In the genomic region with DNA sequence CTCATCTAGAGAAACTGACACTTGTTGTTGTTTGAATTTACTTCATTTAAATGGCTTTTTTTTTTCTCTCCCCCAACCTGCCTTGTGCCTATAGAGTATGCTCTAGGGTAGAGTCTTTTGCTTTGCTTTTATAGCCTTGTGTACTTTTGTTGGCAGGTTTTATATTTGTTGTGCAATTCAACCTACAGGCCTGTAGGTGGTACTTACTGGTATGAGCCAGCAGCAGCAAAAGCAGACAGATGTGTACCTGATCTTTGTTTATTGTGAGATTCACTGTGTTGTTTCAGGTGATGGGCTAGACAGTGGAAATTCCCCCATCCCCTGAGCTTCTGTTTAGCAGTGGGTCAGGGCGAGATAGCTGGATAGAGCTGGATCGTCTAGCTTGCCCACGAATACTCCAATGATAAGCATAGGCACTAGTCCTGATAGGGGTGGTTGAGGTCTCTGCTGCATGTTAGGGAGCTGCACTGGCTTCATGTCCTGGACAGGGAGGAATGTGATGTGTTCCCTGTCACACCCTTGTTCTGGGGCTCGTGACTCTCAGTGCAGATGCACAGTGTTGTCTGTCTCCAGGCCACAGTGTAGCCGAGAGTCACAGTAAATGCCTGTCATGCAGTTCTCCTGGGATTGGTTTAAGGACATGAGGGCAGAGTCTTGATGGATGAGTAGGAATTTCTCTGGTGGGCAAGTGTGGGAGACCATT, we compare ENCODE assay signal across 11 cellular contexts. TPM values are rescaled to one million over a fixed set of nuclear protein-coding genes. Genes with fewer than 3 reads are reported as not detected.
DNase-seq lines count a peak whose midpoint lies in the region; ATAC-seq and TF ChIP-seq lines count a peak whose summit lies in the region.
"Had no signal": no experiment of that assay in that cellular context is flagged by ENCODE, and none has a peak within 500 bp of the region (broad histone marks: within the 10 kb centered on the region; RNA-seq: fewer than 3 reads in every experiment).

No MANE protein-coding gene starts in this region.

- H2AFZ ChIP-seq in mesenchymal stem cell (ENCODE audit: low read depth, low read length) = no peak overlapping the region

- peak in 3 of 5 experiments; percentile 13 to 22 (median 17) for TF ChIP-seq CTCF in transverse colon (IDR thresholded peaks at IDR 0.05)

- no peak overlapping the region for H2BK15ac ChIP-seq in mesenchymal stem cell (ENCODE audit: low read depth, poor library complexity, severe bottlenecking)

- no peak overlapping the region for H3K4me3 ChIP-seq in transverse colon
- H3K4me3 ChIP-seq in mesenchymal stem cell (ENCODE audit: insufficient read depth in 1 of 2, low read depth in 1 of 2, low read length in 2 of 2) = no peak overlapping the region

- H2BK12ac ChIP-seq in mesenchymal stem cell (ENCODE audit: low read length in 2 of 2) = no peak overlapping the region

- WGBS in transverse colon (ENCODE audit: low coverage in 1 of 2), 2 donors = 96% methylated on average over 5 of the region's 5 CpGs; no CpG with 5 or more reads in 1 of the 2 donors
- 90% methylated on average over 5 of the region's 5 CpGs for WGBS in mesenchymal stem cell

- no peak overlapping the region for H3K23ac ChIP-seq in mesenchymal stem cell (ENCODE audit: low read length in 2 of 2)

- peaks cover 19% of the 10 kb centered on the region for H3K79me1 ChIP-seq in mesenchymal stem cell (replicated peaks; ENCODE audit: low read length, poor library complexity, severe bottlenecking)

- H3K18ac ChIP-seq in mesenchymal stem cell (ENCODE audit: low read depth in 1 of 2, low read length in 2 of 2) = no peak overlapping the region

- no peaks in the 10 kb centered on the region for H3K27me3 Mint-ChIP-seq in activated T-cell treated with anti-CD3 and anti-CD28 coated beads, Interleukin-2, amount 50 U/mL, for 72 hours (ENCODE audit: low read depth)
- H3K27me3 Mint-ChIP-seq: stimulated activated naive CD8-positive, alpha-beta T cell treated with anti-CD3 and anti-CD28 coated beads, Interleukin-15, Interleukin-2, amounts not matched to agents 100 ng/mL and 50 ng/mL, for 24 hours had no signal

- H3K4me3 Mint-ChIP-seq in activated T-cell treated with anti-CD3 and anti-CD28 coated beads, Interleukin-2, amount 50 U/mL, for 72 hours = no peak overlapping the region
- H3K4me3 Mint-ChIP-seq: stimulated activated naive CD8-positive, alpha-beta T cell treated with anti-CD3 and anti-CD28 coated beads, Interleukin-15, Interleukin-2, amounts not matched to agents 100 ng/mL and 50 ng/mL, for 24 hours had no signal

- no peak overlapping the region for H3K27ac ChIP-seq in transverse colon
- no peak overlapping the region for H3K27ac ChIP-seq in mesenchymal stem cell (ENCODE audit: low read length, poor library complexity, severe bottlenecking)

- no peak overlapping the region for H3K4me2 ChIP-seq in mesenchymal stem cell (ENCODE audit: low read length, poor library complexity, severe bottlenecking)

- no peak overlapping the region for H4K91ac ChIP-seq in mesenchymal stem cell (ENCODE audit: low read length)

- peak; percentile 39 to 41 for ATAC-seq in activated T-cell treated with anti-CD3 and anti-CD28 coated beads, Interleukin-2, amount 50 U/mL, for 72 hours (replicated peaks in 1 of 2)

- H3K9me3 Mint-ChIP-seq in activated T-cell treated with anti-CD3 and anti-CD28 coated beads, Interleukin-2, amount 50 U/mL, for 72 hours = peaks cover 0 to 5% of the 10 kb centered on the region in 2 donors

- DNase-seq in activated T-cell treated with anti-CD3 and anti-CD28 coated beads, Interleukin-2, amount 50 U/mL, for 72 hours = no peak
- DNase-seq in activated T-cell treated with anti-CD3 and anti-CD28 coated beads, Interleukin-2, amount 50 U/mL, for 1 hour = no peak
- DNase-seq in NCI-H226 (peak; percentile 18), germinal center (ENCODE audit: low spot score) (peak; percentile 8), transverse colon (no peak), inferior parietal cortex (ENCODE audit: extremely low spot score) (no peak), mesenchymal stem cell (no peak), NCI-H2171 treated with DMSO at 0.1 percent for 48 hours (lab: John Stamatoyannopoulos, UW) (no peak)
- DNase-seq: activated CD8-positive, alpha-beta memory T cell treated with anti-CD3 and anti-CD28 coated beads for 24 hours; NCI-H187 treated with DMSO at 0.1 percent for 48 hours had no signal

- H3K4ac ChIP-seq in mesenchymal stem cell (ENCODE audit: low read depth in 1 of 2, low read length in 2 of 2) = no peak overlapping the region

- no peak for TF ChIP-seq POLR2A in transverse colon (IDR thresholded peaks at IDR 0.05)

- H3K14ac ChIP-seq in mesenchymal stem cell (ENCODE audit: low read length in 2 of 2) = no peak overlapping the region

- no peak overlapping the region for H3K9ac ChIP-seq in mesenchymal stem cell (ENCODE audit: low read length)

- peaks cover 5 to 13% of the 10 kb centered on the region in 2 donors for H3K36me3 Mint-ChIP-seq in activated T-cell treated with anti-CD3 and anti-CD28 coated beads, Interleukin-2, amount 50 U/mL, for 72 hours (ENCODE audit: insufficient read depth in 2 of 2)

- no peak overlapping the region for H2BK5ac ChIP-seq in mesenchymal stem cell (ENCODE audit: low read depth, low read length, poor library complexity, severe bottlenecking)

- peaks cover 42% of the 10 kb centered on the region for H3K4me1 Mint-ChIP-seq in activated T-cell treated with anti-CD3 and anti-CD28 coated beads, Interleukin-2, amount 50 U/mL, for 72 hours (ENCODE audit: low read depth)

- intact Hi-C loops in transverse colon (cut with DNase I; ENCODE audit: low total_unique reads) = no loop called here

- no peak overlapping the region for H4K8ac ChIP-seq in mesenchymal stem cell (ENCODE audit: low read length)

- TF ChIP-seq EP300 in transverse colon (IDR thresholded peaks at IDR 0.05; ENCODE audit: low read depth) = no peak

- no peak overlapping the region for H3K27ac Mint-ChIP-seq in activated T-cell treated with anti-CD3 and anti-CD28 coated beads, Interleukin-2, amount 50 U/mL, for 72 hours
- H3K27ac Mint-ChIP-seq: stimulated activated naive CD8-positive, alpha-beta T cell treated with anti-CD3 and anti-CD28 coated beads, Interleukin-15, Interleukin-2, amounts not matched to agents 100 ng/mL and 50 ng/mL, for 24 hours had no signal

- H3K36me3 ChIP-seq in transverse colon = no peaks in the 10 kb centered on the region
- no peaks in the 10 kb centered on the region for H3K36me3 ChIP-seq in mesenchymal stem cell (ENCODE audit: control insufficient read depth in 1 of 2, insufficient read depth in 2 of 2, low read depth in 1 of 2, low read length in 2 of 2)

- H3K27me3 ChIP-seq in transverse colon = no peaks in the 10 kb centered on the region
- no peaks in the 10 kb centered on the region for H3K27me3 ChIP-seq in mesenchymal stem cell (ENCODE audit: control insufficient read depth in 1 of 2, insufficient read depth in 1 of 2, low read length in 2 of 2)

- H3K9me3 ChIP-seq in transverse colon = no peaks in the 10 kb centered on the region
- no peaks in the 10 kb centered on the region for H3K9me3 ChIP-seq in mesenchymal stem cell (ENCODE audit: control insufficient read depth, low read length)

- no peak overlapping the region for H2AK5ac ChIP-seq in mesenchymal stem cell (ENCODE audit: low read length, severe bottlenecking)

- H2BK120ac ChIP-seq in mesenchymal stem cell (ENCODE audit: low read depth, low read length) = no peak overlapping the region

- in situ Hi-C loops in transverse colon (cut with MboI; ENCODE audit: low pct_ligation_motif_present in 1 of 4, low pct_unique_long_range_greater_than_20kb in 1 of 4, low sequenced_read_pairs in 3 of 4) = no loop called here

- H3K4me1 ChIP-seq in transverse colon (peaks cover 0 to 12% (median 5%) of the 10 kb centered on the region in 4 donors), mesenchymal stem cell (ENCODE audit: control insufficient read depth, insufficient read depth, low read depth, low read length) (peaks cover 3% of the 10 kb centered on the region)

RNA-seq across cellular contexts. Expression of a gene that starts 21.3 kb away (rescaled TPM):
- 10 to 100 TPM; 22.3 to 24.9 TPM for total RNA-seq in activated T-cell treated with anti-CD3 and anti-CD28 coated beads, Interleukin-2, amount 50 U/mL, for 72 hours
- total RNA-seq in transverse colon = 10 to 100 TPM; 22.8 to 49.7 (median 35.5) TPM
- polyA plus RNA-seq in mesenchymal stem cell (2013, experiment 1 of 2) = 45.0 TPM
- 46.6 TPM for polyA plus RNA-seq in mesenchymal stem cell (2013, experiment 2 of 2)

RNA-seq across cellular contexts. Expression of a gene that starts 53.7 kb away (rescaled TPM):
- under 1 TPM; 0.19 to 0.31 TPM for total RNA-seq in activated T-cell treated with anti-CD3 and anti-CD28 coated beads, Interleukin-2, amount 50 U/mL, for 72 hours
- 10 to 100 TPM in 1 of 4 donors, 1 to 10 TPM in 3; 6.4 to 15.3 (median 8.1) TPM for total RNA-seq in transverse colon
- 57.1 TPM for polyA plus RNA-seq in mesenchymal stem cell (2013, experiment 1 of 2)
- polyA plus RNA-seq in mesenchymal stem cell (2013, experiment 2 of 2) = 56.1 TPM

Comparison
In these comparisons a context has a peak if more than half of its experiments do, and no peak if none do; other contexts are left out.
1. DNase-seq: peak in NCI-H226 (single experiment) and germinal center (single experiment); none in activated T-cell treated with anti-CD3 and anti-CD28 coated beads, Interleukin-2, amount 50 U/mL, for 72 hours (0 of 2), activated T-cell treated with anti-CD3 and anti-CD28 coated beads, Interleukin-2, amount 50 U/mL, for 1 hour (single experiment), transverse colon (single experiment), inferior parietal cortex (single experiment), mesenchymal stem cell (single experiment) and NCI-H2171 treated with DMSO at 0.1 percent for 48 hours (single experiment).
2. RNA of a gene that starts 53.7 kb away (total RNA-seq): 6.4 to 15.3 TPM in transverse colon; 0.19 to 0.31 TPM in activated T-cell treated with anti-CD3 and anti-CD28 coated beads, Interleukin-2, amount 50 U/mL, for 72 hours; every median in the first group is over 4 times any median in the second.